In genomic region chr2:38485734-38486133, GRCh38 we compare ENCODE assay signal across 13 cellular contexts.
A peak's percentile ranks its signal among the peaks of the same experiment; 100 is the strongest.
DNase-seq lines count a peak whose midpoint lies in the region; ATAC-seq, FAIRE-seq and TF ChIP-seq lines count a peak whose summit lies in the region.
"Had no signal": no experiment of that assay in that cellular context is flagged by ENCODE, and none has a peak within 500 bp of the region (broad histone marks: within the 10 kb centered on the region; RNA-seq: fewer than 3 reads in every experiment).

No MANE protein-coding gene starts in this region.

- no peaks in the 10 kb centered on the region for H3K36me3 Mint-ChIP-seq in T-cell

- BruUV-seq in K562 (replicated peaks; lab: Mats Ljungman, UMichigan) = no TSS peak

- no peak overlapping the region for H3K4me3 ChIP-seq in K562
- H3K4me3 ChIP-seq in vagina = no peak overlapping the region
- H3K4me3 ChIP-seq: HAP-1, right lobe of liver, SJCRH30 had no signal

- no peaks in the 10 kb centered on the region for H3K27me3 Mint-ChIP-seq in T-cell

- TF ChIP-seq RAD21 in K562 (CRISPR knock-in tag; conservative IDR thresholded peaks at IDR 0.05 in 1 of 2, IDR thresholded peaks at IDR 0.05 in 1 of 2) = no peak

- no peak overlapping the region for H3K27ac ChIP-seq in K562 (ENCODE audit: extremely low read depth, low read depth, low read length)
- no peak overlapping the region for H3K27ac ChIP-seq in vagina
- H3K27ac ChIP-seq: right lobe of liver, SJCRH30 had no signal

- no peaks in the 10 kb centered on the region for H3K79me2 ChIP-seq in K562 (ENCODE audit: control insufficient read depth, insufficient read depth, low read length)

- H4K20me1 ChIP-seq in K562 (replicated peaks; ENCODE audit: control insufficient read depth, insufficient read depth, low read length) = no peaks in the 10 kb centered on the region

- CTCF ChIA-PET in K562 (lab: Yijun Ruan, JAX; ENCODE audit: low intra/inter-chr PET ratio) = no interaction called here
- CTCF ChIA-PET in T-cell (lab: Charles Lee) = interaction anchor here in 1 of 2 donors (0.6 kb wide), 1 partner anchor 251 kb away, joined by 3 read pairs; no protein-coding TSS in a partner anchor

- POLR2A ChIA-PET in K562 (lab: Yijun Ruan, JAX) (no interaction called here), T-cell (lab: Charles Lee) (no interaction called here)

- H3K4me3 Mint-ChIP-seq in T-cell = no peak overlapping the region
- H3K4me3 Mint-ChIP-seq: activated CD8-positive, alpha-beta T cell treated with anti-CD3 and anti-CD28 coated beads, Interleukin-2, amount 10 ng/mL, durations not matched to agents 7 days and 5 days had no signal

- H3K9me3 Mint-ChIP-seq in T-cell = peaks cover 0 to 8% (median 7%) of the 10 kb centered on the region in 3 donors

- H3K4me2 ChIP-seq in K562 (ENCODE audit: insufficient read depth, low read length) = no peak overlapping the region

- peak overlapping the region in 1 of 2 experiments; percentile 24; a peak in 1 of 4 replicates for H3K9ac ChIP-seq in K562 (ENCODE audit: insufficient read depth in 1 of 2, low read depth in 2 of 2, low read length in 2 of 2)

- peak overlapping the region; percentile 86 for H2AFZ ChIP-seq in K562 (ENCODE audit: low read depth, low read length)

- TF ChIP-seq CTCF in K562 (IDR thresholded peaks at IDR 0.05 in 2 of 3, conservative IDR thresholded peaks at IDR 0.05 in 1 of 3; ENCODE audit: insufficient read depth in 2 of 3, low read depth in 1 of 3, low read length in 3 of 3) (no peak), vagina (IDR thresholded peaks at IDR 0.05) (no peak)

- TF ChIP-seq EP300 in K562 (IDR thresholded peaks at IDR 0.05; ENCODE audit: low read length) = no peak

- FAIRE-seq in K562 (lab: Jason Lieb, UNC) = no peak

- no peak overlapping the region for H3K27ac Mint-ChIP-seq in T-cell
- H3K27ac Mint-ChIP-seq: activated CD8-positive, alpha-beta T cell treated with anti-CD3 and anti-CD28 coated beads, Interleukin-2, amount 10 ng/mL, durations not matched to agents 7 days and 5 days had no signal

- peaks cover 7 to 20% of the 10 kb centered on the region in 2 experiments; a peak in 4 of 5 replicates for H3K4me1 ChIP-seq in K562 (replicated peaks in 1 of 2; ENCODE audit: control insufficient read depth in 2 of 2, insufficient read depth in 2 of 2, low read length in 2 of 2)
- no peaks in the 10 kb centered on the region for H3K4me1 ChIP-seq in vagina
- H3K4me1 ChIP-seq: HAP-1, right lobe of liver had no signal

- intact Hi-C loops in K562 (cut with micrococcal nuclease) (no loop called here), vagina (cut with DNase I) (no loop called here)

- H3K9me3 ChIP-seq in K562 (replicated peaks; ENCODE audit: control insufficient read depth, insufficient read depth, low read depth, low read length) = peaks cover under 1% of the 10 kb centered on the region; the same call in 1 of the 2 replicates
- H3K9me3 ChIP-seq in vagina = peaks cover 3% of the 10 kb centered on the region
- H3K9me3 ChIP-seq: HAP-1, right lobe of liver had no signal

- H3K36me3 ChIP-seq in K562 (ENCODE audit: control insufficient read depth, insufficient read depth, low read length) = no peaks in the 10 kb centered on the region
- H3K36me3 ChIP-seq in vagina = no peaks in the 10 kb centered on the region
- H3K36me3 ChIP-seq: HAP-1, right lobe of liver, SJCRH30 had no signal

- H3K9me1 ChIP-seq in K562 (ENCODE audit: control insufficient read depth, insufficient read depth, low read length) = no peaks in the 10 kb centered on the region

- in situ Hi-C loops in K562 (cut with MboI) = no loop called here

- ATAC-seq in GM18502 (IDR thresholded peaks at IDR 0.05; ENCODE audit: poor library complexity, unreplicated experiment) = peak; percentile 96
- ATAC-seq in GM21528 (IDR thresholded peaks at IDR 0.05; ENCODE audit: low FRiP score, unreplicated experiment) = peak; percentile 85
- ATAC-seq in HG03354 (IDR thresholded peaks at IDR 0.05; ENCODE audit: poor library complexity, severe bottlenecking, unreplicated experiment) = peak; percentile 86
- ATAC-seq in K562 = peak; percentile 69
- no peak for ATAC-seq in T-cell (replicated peaks in 1 of 4)
- no peak for ATAC-seq in HG03097 (IDR thresholded peaks at IDR 0.05; ENCODE audit: low FRiP score, unreplicated experiment)
- ATAC-seq: activated CD8-positive, alpha-beta T cell treated with anti-CD3 and anti-CD28 coated beads, Interleukin-2, amount 10 ng/mL, durations not matched to agents 7 days and 5 days had no signal

- TF ChIP-seq POLR2A in K562 (conservative IDR thresholded peaks at IDR 0.05) (no peak), vagina (IDR thresholded peaks at IDR 0.05) (no peak)

- H3K4me1 Mint-ChIP-seq in T-cell = no peaks in the 10 kb centered on the region

- DNase-seq in K562 (ENCODE audit: extremely low read depth in 1 of 4, low spot score in 3 of 4) (no peak), T-cell (no peak), vagina (ENCODE audit: extremely low spot score in 2 of 2) (no peak), Ammon's horn (ENCODE audit: low spot score) (no peak)
- DNase-seq: activated CD8-positive, alpha-beta T cell treated with anti-CD3 and anti-CD28 coated beads, Interleukin-2, amount 10 ng/mL, durations not matched to agents 7 days and 5 days; right lobe of liver; SJCRH30; stimulated activated CD8-positive, alpha-beta memory T cell treated with anti-CD3 and anti-CD28 coated beads, Interleukin-4, amount 100 ng/mL, for 48 hours had no signal

- no peaks in the 10 kb centered on the region for H3K27me3 ChIP-seq in K562 (ENCODE audit: control insufficient read depth in 2 of 2, insufficient read depth in 2 of 2, low read length in 2 of 2)
- H3K27me3 ChIP-seq in vagina = no peaks in the 10 kb centered on the region
- H3K27me3 ChIP-seq: right lobe of liver, SJCRH30 had no signal

- 68% methylated on average over 3 of the region's 3 CpGs for WGBS in K562 (ENCODE audit: insufficient coverage, low coverage, missing lambda C conversion rate)

TF ChIP-seq in K562, 482 proteins besides CTCF, POLR2A, EP300 and RAD21:
- TF ChIP-seq CEBPG (CRISPR knock-in tag; IDR thresholded peaks at IDR 0.05) = peak; percentile 37; the same call in 1 of the 2 replicates
- TF ChIP-seq CEBPG (tag; conservative IDR thresholded peaks at IDR 0.05 in 1 of 2, IDR thresholded peaks at IDR 0.05 in 1 of 2) = peak; percentile 40 to 77; a peak in 2 of 4 replicates
- TF ChIP-seq CEBPB (tag; IDR thresholded peaks at IDR 0.05) = peak; percentile 87
- TF ChIP-seq PATZ1 (CRISPR knock-in tag; IDR thresholded peaks at IDR 0.05; ENCODE audit: borderline replicate concordance) = no peak

Comparison
In these comparisons a context has a peak if more than half of its experiments do, and no peak if none do; other contexts are left out.
1. ATAC-seq: peak in GM18502 (single experiment), GM21528 (single experiment), HG03354 (single experiment) and K562 (single experiment); none in T-cell (0 of 4) and HG03097 (single experiment).